ENCODE assay signal across 10 cellular contexts in the genomic region with DNA sequence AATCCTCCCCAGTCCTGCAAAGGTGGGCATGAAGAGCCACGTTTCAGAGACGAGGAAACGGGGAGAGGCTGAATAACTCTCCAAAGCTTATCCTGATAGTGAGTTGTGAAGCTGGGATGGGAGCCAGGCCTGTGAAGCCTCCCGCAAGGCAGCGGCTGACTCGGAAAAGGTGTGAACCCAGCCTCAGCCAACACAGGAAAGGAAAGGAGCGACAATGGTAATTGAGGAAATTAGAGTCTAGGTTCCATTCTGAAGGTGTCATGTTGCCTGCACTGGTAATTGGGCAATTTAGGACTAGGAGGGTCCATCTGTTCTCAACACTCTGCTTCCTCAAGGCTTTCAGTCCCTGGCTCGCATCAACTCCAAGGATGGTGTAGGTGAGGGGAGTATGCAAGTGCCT.
A peak's percentile ranks its signal among the peaks of the same experiment; 100 is the strongest.
DNase-seq lines count a peak whose midpoint lies in the region.
"Had no signal": no experiment of that assay in that cellular context is flagged by ENCODE, and none has a peak within 500 bp of the region (broad histone marks: within the 10 kb centered on the region; RNA-seq: fewer than 3 reads in every experiment).

No MANE protein-coding gene starts in this region.

- in situ Hi-C loops in G401 (cut with HindIII; ENCODE audit: low sequenced_read_pairs), result no loop called here

- DNase-seq in G401 (ENCODE audit: low spot score), result peak; percentile 80
- DNase-seq in NCI-H2107 (lab: John Stamatoyannopoulos, UW), result peak; percentile 64
- peak; percentile 76 for DNase-seq in cerebellar cortex (ENCODE audit: low spot score)
- peak; percentile 28 to 61 for DNase-seq in lung microvascular endothelial cell (ENCODE audit: low read depth in 2 of 2)
- DNase-seq in stimulated activated CD4-positive, alpha-beta T cell treated with anti-CD3 and anti-CD28 coated beads, Interleukin-1b, Interleukin-23, amount 100 ng/mL, for 48 hours, result no peak
- DNase-seq in NCI-H187 (lab: John Stamatoyannopoulos, UW), result no peak
- DNase-seq in activated CD4-positive, alpha-beta T cell treated with anti-CD3 and anti-CD28 coated beads for 4 hours, result no peak
- no peak for DNase-seq in foreskin melanocyte
- DNase-seq: activated naive CD4-positive, alpha-beta T cell; OCI-M1 had no signal

Comparison
In these comparisons a context has a peak if more than half of its experiments do, and no peak if none do; other contexts are left out.
1. DNase-seq: peak in G401 (single experiment), NCI-H2107 (single experiment), cerebellar cortex (single experiment) and lung microvascular endothelial cell (2 of 2); none in stimulated activated CD4-positive, alpha-beta T cell treated with anti-CD3 and anti-CD28 coated beads, Interleukin-1b, Interleukin-23, amount 100 ng/mL, for 48 hours (single experiment), NCI-H187 (0 of 2), activated CD4-positive, alpha-beta T cell treated with anti-CD3 and anti-CD28 coated beads for 4 hours (0 of 2) and foreskin melanocyte (single experiment).